In genomic region chr11:2732261-2732939, GRCh38 we compare ENCODE assay signal across 25 cellular contexts. TPM values are rescaled to one million over a fixed set of nuclear protein-coding genes. Genes with fewer than 3 reads are reported as not detected.
DNase-seq lines count a peak whose midpoint lies in the region; ATAC-seq, FAIRE-seq and TF ChIP-seq lines count a peak whose summit lies in the region.
"Had no signal": no experiment of that assay in that cellular context is flagged by ENCODE, and none has a peak within 500 bp of the region (broad histone marks: within the 10 kb centered on the region; RNA-seq: fewer than 3 reads in every experiment).

No MANE protein-coding gene starts in this region.

- H4K5ac ChIP-seq in H1 (ENCODE audit: insufficient read length, low read depth, low read length): no peak overlapping the region

- CTCF ChIA-PET in H1 (lab: Charles Lee; ENCODE audit: partially characterized antibody): interaction anchor here (0.6 to 2.1 kb wide), 3 partner anchors 14 to 154 kb away, joined by 3 to 4 read pairs (median 3); no protein-coding TSS in a partner anchor

- no peak overlapping the region for H4K91ac ChIP-seq in H1 (replicated peaks; ENCODE audit: insufficient read length, low read length)

- H3K27ac ChIP-seq in H1 (ENCODE audit: low read depth, low read length) (no peak overlapping the region), Karpas-422 (ENCODE audit: low read length) (no peak overlapping the region)
- H3K27ac ChIP-seq: heart right ventricle, right atrium auricular region, suprapubic skin, vagina had no signal

- H3K9me3 ChIP-seq in H1 (ENCODE audit: insufficient read depth in 2 of 2, low read depth in 1 of 2, low read length in 1 of 2) (peaks cover 4 to 10% of the 10 kb centered on the region in 2 experiments), Karpas-422 (ENCODE audit: low read length) (no peaks in the 10 kb centered on the region)
- H3K9me3 ChIP-seq: heart right ventricle, right atrium auricular region, suprapubic skin, vagina had no signal

- peaks cover 0 to 8% (median under 1%) of the 10 kb centered on the region in 4 donors for H3K4me1 Mint-ChIP-seq in naive thymus-derived CD8-positive, alpha-beta T cell
- H3K4me1 Mint-ChIP-seq: immature natural killer cell had no signal

- H3K4me1 ChIP-seq in H1 (replicated peaks in 1 of 4; ENCODE audit: control insufficient read depth in 3 of 4, insufficient read depth in 4 of 4, low read length in 3 of 4) (no peaks in the 10 kb centered on the region), Karpas-422 (ENCODE audit: low read length) (no peaks in the 10 kb centered on the region)
- H3K4me1 ChIP-seq: right atrium auricular region, suprapubic skin had no signal

- no peak for TF ChIP-seq CTCF in H1 (IDR thresholded peaks at IDR 0.05; ENCODE audit: control extremely low read depth in 1 of 3, insufficient read depth in 1 of 3, low read depth in 1 of 3, low read length in 3 of 3)

- no peaks in the 10 kb centered on the region for H3K36me3 ChIP-seq in H1 (ENCODE audit: control insufficient read depth in 2 of 4, insufficient read depth in 4 of 4, low read length in 3 of 4)
- no peaks in the 10 kb centered on the region for H3K36me3 ChIP-seq in Karpas-422 (ENCODE audit: insufficient read depth, low read length)
- H3K36me3 ChIP-seq: heart right ventricle, right atrium auricular region, suprapubic skin, vagina had no signal

- POLR2A ChIA-PET in H1 (lab: Charles Lee; ENCODE audit: partially characterized antibody): interaction anchor here (1.0 kb wide), 1 partner anchor 12 kb away, joined by 3 read pairs; no protein-coding TSS in a partner anchor
- POLR2A ChIA-PET in naive thymus-derived CD8-positive, alpha-beta T cell (lab: Charles Lee): no interaction called here

- no peak for FAIRE-seq in H1 (lab: Jason Lieb, UNC)
- FAIRE-seq: bronchial epithelial cell, H54 had no signal

- no peak overlapping the region for H2BK120ac ChIP-seq in H1 (replicated peaks; ENCODE audit: low read depth, low read length)

- no peak overlapping the region for H3K23ac ChIP-seq in H1 (ENCODE audit: insufficient read length)

- H3K4me2 ChIP-seq in H1 (ENCODE audit: insufficient read depth in 1 of 2, low read depth in 2 of 2, low read length in 2 of 2) (no peak overlapping the region), Karpas-422 (ENCODE audit: low read depth, low read length, poor library complexity, severe bottlenecking) (no peak overlapping the region)

- H4K20me1 ChIP-seq in H1 (replicated peaks in 1 of 2; ENCODE audit: control insufficient read depth in 1 of 2, insufficient read depth in 2 of 2, low read length in 2 of 2) (no peaks in the 10 kb centered on the region), Karpas-422 (ENCODE audit: insufficient read depth, low read depth, low read length) (peaks cover 11% of the 10 kb centered on the region; the same call in 1 of the 2 replicates)

- no peak overlapping the region for H3K4me3 ChIP-seq in H1 (ENCODE audit: extremely low read depth in 1 of 4, insufficient read depth in 2 of 4, low read depth in 3 of 4, low read length in 4 of 4)
- H3K4me3 ChIP-seq in Karpas-422 (ENCODE audit: low read length): no peak overlapping the region
- H3K4me3 ChIP-seq: heart right ventricle, right atrium auricular region, suprapubic skin, vagina had no signal

- no peak for ATAC-seq in naive thymus-derived CD8-positive, alpha-beta T cell
- ATAC-seq: activated CD8-positive, alpha-beta T cell treated with anti-CD3 and anti-CD28 coated beads, Interleukin-2, amount 10 ng/mL, durations not matched to agents 7 days and 5 days; heart right ventricle; left ventricle myocardium superior had no signal

- H3K9me2 ChIP-seq in Karpas-422 (replicated peaks; ENCODE audit: insufficient read depth, low read length): no peaks in the 10 kb centered on the region

- H2BK12ac ChIP-seq in H1 (ENCODE audit: low read depth, low read length): no peak overlapping the region; the same call in 1 of the 2 replicates

- no peaks in the 10 kb centered on the region for H3K23me2 ChIP-seq in H1 (ENCODE audit: low read depth, low read length)

- 88% methylated on average over 21 of the region's 32 CpGs; no CpG with 5 or more reads in 1 of the 2 experiments for WGBS in H1 (ENCODE audit: extremely low coverage in 1 of 2, insufficient coverage in 1 of 2, insufficient read length in 1 of 2, insufficient replicate concordance in 2 of 2, low coverage in 1 of 2, low lambda C conversion rate in 2 of 2, missing lambda C conversion rate in 1 of 2), 2 experiments

- H3K56ac ChIP-seq in H1 (replicated peaks; ENCODE audit: insufficient read length, low read depth, low read length): no peak overlapping the region

- H2AK5ac ChIP-seq in H1 (ENCODE audit: low read depth, low read length): no peak overlapping the region

- H3K4me3 Mint-ChIP-seq in naive thymus-derived CD8-positive, alpha-beta T cell: no peak overlapping the region
- H3K4me3 Mint-ChIP-seq: activated CD8-positive, alpha-beta T cell treated with anti-CD3 and anti-CD28 coated beads, Interleukin-2, amount 10 ng/mL, durations not matched to agents 7 days and 5 days; dendritic cell treated with granulocyte-macrophage colony-stimulating factor and Interleukin-4, amounts not matched to agents 40 ng/mL and 50 ng/mL, for 4 days; immature natural killer cell had no signal

- H3K79me2 ChIP-seq in H1 (ENCODE audit: control insufficient read depth in 1 of 2, insufficient read depth in 2 of 2, low read length in 2 of 2) (no peaks in the 10 kb centered on the region), Karpas-422 (ENCODE audit: low read length) (no peaks in the 10 kb centered on the region)

- peaks cover 0 to 47% (median 22%) of the 10 kb centered on the region in 4 experiments; a peak in 6 of 7 replicates for H3K27me3 ChIP-seq in H1 (replicated peaks in 1 of 4; ENCODE audit: control insufficient read depth in 3 of 4, extremely low read depth in 1 of 4, insufficient read depth in 3 of 4, low read length in 3 of 4)
- no peaks in the 10 kb centered on the region for H3K27me3 ChIP-seq in Karpas-422 (ENCODE audit: low read length)
- H3K27me3 ChIP-seq: heart right ventricle, right atrium auricular region, suprapubic skin, vagina had no signal

- no peak overlapping the region for H3K14ac ChIP-seq in H1 (ENCODE audit: insufficient read length)

- H3K36me3 Mint-ChIP-seq in naive thymus-derived CD8-positive, alpha-beta T cell: peaks cover 0 to 3% (median 0%) of the 10 kb centered on the region in 3 donors
- H3K36me3 Mint-ChIP-seq: immature natural killer cell had no signal

- no peaks in the 10 kb centered on the region for H3K27me3 Mint-ChIP-seq in naive thymus-derived CD8-positive, alpha-beta T cell
- H3K27me3 Mint-ChIP-seq: dendritic cell treated with granulocyte-macrophage colony-stimulating factor and Interleukin-4, amounts not matched to agents 40 ng/mL and 50 ng/mL, for 4 days had no signal

- no peaks in the 10 kb centered on the region for H3K9me3 Mint-ChIP-seq in naive thymus-derived CD8-positive, alpha-beta T cell
- H3K9me3 Mint-ChIP-seq: dendritic cell treated with granulocyte-macrophage colony-stimulating factor and Interleukin-4, amounts not matched to agents 40 ng/mL and 50 ng/mL, for 4 days; immature natural killer cell had no signal

- H2BK5ac ChIP-seq in H1 (ENCODE audit: low read depth, low read length): no peak overlapping the region

- no peak overlapping the region for H2BK20ac ChIP-seq in H1 (ENCODE audit: low read length)

- TF ChIP-seq RAD21 in H1 (IDR thresholded peaks at IDR 0.05 in 1 of 2, conservative IDR thresholded peaks at IDR 0.05 in 1 of 2; ENCODE audit: low read depth in 2 of 2, low read length in 2 of 2): no peak

- 0 out of 2 replicates have a peak overlapping the region, but pooled peaks have one; percentile 16 for H2BK15ac ChIP-seq in H1 (ENCODE audit: low read length)

- TF ChIP-seq EP300 in H1 (IDR thresholded peaks at IDR 0.05; ENCODE audit: borderline replicate concordance in 1 of 2, low read depth in 2 of 2, low read length in 2 of 2): no peak

- no peak overlapping the region for H3K18ac ChIP-seq in H1 (ENCODE audit: extremely low read depth, low read length)

- H3K27ac Mint-ChIP-seq in naive thymus-derived CD8-positive, alpha-beta T cell: no peak overlapping the region
- H3K27ac Mint-ChIP-seq: activated CD8-positive, alpha-beta T cell treated with anti-CD3 and anti-CD28 coated beads, Interleukin-2, amount 10 ng/mL, durations not matched to agents 7 days and 5 days; dendritic cell treated with granulocyte-macrophage colony-stimulating factor and Interleukin-4, amounts not matched to agents 40 ng/mL and 50 ng/mL, for 4 days; immature natural killer cell had no signal

- H2AFZ ChIP-seq in H1 (ENCODE audit: low read length) (no peak overlapping the region), Karpas-422 (ENCODE audit: low read length) (no peak overlapping the region)

- TF ChIP-seq POLR2A in H1 (IDR thresholded peaks at IDR 0.05; ENCODE audit: control extremely low read depth in 1 of 2, low read depth in 2 of 2, low read length in 2 of 2): no peak

- H3K9ac ChIP-seq in H1 (replicated peaks in 1 of 4; ENCODE audit: extremely low read depth in 1 of 4, low read depth in 3 of 4, low read length in 3 of 4) (no peak overlapping the region), Karpas-422 (ENCODE audit: low read length) (no peak overlapping the region)

- H3K79me1 ChIP-seq in H1 (ENCODE audit: low read depth, low read length): no peaks in the 10 kb centered on the region

- no peak overlapping the region for H3K4ac ChIP-seq in H1 (replicated peaks; ENCODE audit: insufficient read length, low read depth, low read length)

- no peak overlapping the region for H4K8ac ChIP-seq in H1 (ENCODE audit: extremely low read depth, insufficient read depth, low read length)

- DNase-seq in RPMI7951 (ENCODE audit: low read depth) (peak; percentile 39), H1 (ENCODE audit: low read depth in 1 of 2, low spot score in 2 of 2) (no peak), midbrain (lab: John Stamatoyannopoulos, UW) (peak; percentile 79), superior temporal gyrus (ENCODE audit: extremely low spot score) (peak; percentile 86), Karpas-422 (no peak)
- DNase-seq in naive thymus-derived CD8-positive, alpha-beta T cell: no peak
- no peak for DNase-seq in activated naive CD4-positive, alpha-beta T cell treated with anti-CD3 and anti-CD28 coated beads, Interleukin-2, amount 50 U/mL, for 16 hours
- DNase-seq: activated CD4-positive, alpha-beta T cell treated with anti-CD3 and anti-CD28 coated beads for 1 hour; activated CD8-positive, alpha-beta T cell treated with anti-CD3 and anti-CD28 coated beads, Interleukin-2, amount 10 ng/mL, durations not matched to agents 7 days and 5 days; activated gamma-delta T cell treated with Interleukin-2 at 50 U/mL for 16 hours; COR-L47; immature natural killer cell; NCI-H1105; NCI-H2081; NCI-H446; OCI-M1; SHP77 treated with DMSO at 0.1 percent for 48 hours had no signal

RNA-seq across cellular contexts. Expression of gene KCNQ1OT1, which starts 32.6 kb away (rescaled TPM):
- total RNA-seq in RPMI7951 (2014; rRNA removed; shearing (Covaris generic)): 0.29 and 0.36 TPM in 2 replicates
- 1.2 TPM in 2 replicates for total RNA-seq in H1 (2021; fragmentation: NEBNext Ultra II Directional; extraction: Animal tissue kit (Norgen Biotek cat#: 25700))
- 0.19 and 0.21 TPM in 2 replicates for polyA plus RNA-seq in H1 (2011; rRNA removed)
- 0.08 TPM for polyA plus RNA-seq in H1 (2011; cell fraction: cytosol; rRNA removed)
- 2.4 TPM for polyA plus RNA-seq in H1 (2011; cell fraction: nucleus; rRNA removed)
- polyA plus RNA-seq in H1 (2012, experiment 1 of 2): 0.19 to 0.30 TPM (median 0.24 TPM) in 4 replicates
- 0.01 TPM for polyA plus RNA-seq in H1 (2012, experiment 2 of 2)
- 0.20 TPM for polyA plus RNA-seq in H1 (2013, experiment 1 of 2)
- polyA plus RNA-seq in H1 (2013, experiment 2 of 2): 0.13 TPM
- polyA minus RNA-seq in H1 (2011; rRNA and poly(A)+ RNA removed): 6.2 and 7.3 TPM in 2 replicates
- 1.0 TPM for polyA minus RNA-seq in H1 (2011; cell fraction: cytosol; rRNA and poly(A)+ RNA removed)
- polyA minus RNA-seq in H1 (2011; cell fraction: nucleus; rRNA and poly(A)+ RNA removed): 21.4 TPM
- total RNA-seq in naive thymus-derived CD8-positive, alpha-beta T cell: under 1 TPM; 0.21 to 0.22 TPM
- polyA plus RNA-seq in naive thymus-derived CD8-positive, alpha-beta T cell: under 1 TPM; 0.03 to 0.05 (median 0.05) TPM
- 2.7 and 3.0 TPM in 2 replicates for total RNA-seq in Karpas-422 (2014; rRNA removed; shearing (Covaris generic); ENCODE audit: low replicate concordance)

Comparison
In these comparisons a context has a peak if more than half of its experiments do, and no peak if none do; other contexts are left out.
1. DNase-seq: peak in RPMI7951 (single experiment), midbrain (single experiment) and superior temporal gyrus (single experiment); none in H1 (0 of 2), naive thymus-derived CD8-positive, alpha-beta T cell (0 of 10), activated naive CD4-positive, alpha-beta T cell treated with anti-CD3 and anti-CD28 coated beads, Interleukin-2, amount 50 U/mL, for 16 hours (single experiment) and Karpas-422 (single experiment).